Comparison of ENCODE assay signal across 8 cellular contexts in the genomic region with DNA sequence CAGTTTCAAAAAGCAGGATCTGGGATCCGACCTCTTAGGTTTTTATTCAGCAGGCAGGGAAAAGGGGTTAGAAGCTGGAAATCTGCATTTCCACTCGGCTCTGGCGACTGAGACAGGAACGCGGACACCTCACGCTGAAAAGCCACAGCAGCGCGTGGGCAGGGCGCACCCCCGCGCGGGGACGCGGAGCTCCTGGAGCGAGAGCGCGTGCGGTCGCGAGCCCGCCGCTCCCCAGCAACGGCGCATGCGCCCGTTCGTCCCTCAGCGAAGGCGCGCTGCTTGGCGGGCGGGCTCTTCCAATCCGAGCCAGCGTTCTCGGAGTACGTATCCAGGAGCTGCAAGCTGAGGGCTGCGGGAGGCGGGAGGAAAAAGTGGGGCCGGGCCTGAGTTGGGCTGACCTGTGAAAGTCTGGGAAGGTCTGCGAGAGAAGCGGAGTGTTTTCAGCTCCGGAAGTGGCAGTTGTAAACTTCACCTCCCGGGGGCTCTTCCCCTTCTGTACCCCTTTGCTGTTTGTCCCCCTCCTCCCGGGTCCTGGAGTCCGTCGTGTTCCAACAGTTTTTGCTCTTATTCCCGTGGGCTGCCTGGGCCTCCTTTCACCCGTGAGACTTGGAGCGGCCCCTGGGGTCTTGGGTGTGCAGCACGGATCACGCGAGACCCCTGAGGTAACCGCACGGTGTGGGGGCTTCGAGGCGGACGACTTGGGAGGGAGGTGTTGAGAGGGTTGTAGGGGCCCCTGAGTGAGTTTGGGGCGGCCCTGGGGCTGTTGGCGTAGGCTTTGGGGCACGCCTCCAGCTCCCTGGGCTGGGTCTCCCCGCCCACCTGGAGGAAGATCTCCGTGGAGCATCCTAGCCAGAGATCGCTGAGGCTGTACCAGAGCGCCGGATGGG. TPM values are rescaled to one million over a fixed set of nuclear protein-coding genes. Genes with fewer than 3 reads are reported as not detected.
DNase-seq lines count a peak whose midpoint lies in the region; ATAC-seq, FAIRE-seq and TF ChIP-seq lines count a peak whose summit lies in the region.

A gene (plus strand): TSS at position 403 of the 887 bp plus-strand sequence. CDS start 11,046 bp downstream, outside the sequence.

- intact Hi-C loops in Calu3 (cut with micrococcal nuclease; ENCODE audit: unreplicated experiment), result no loop called here

- H3K9me3 ChIP-seq in endocrine pancreas (ENCODE audit: control insufficient read depth, low read length) (no peaks in the 10 kb centered on the region), mesodermal cell (ENCODE audit: control insufficient read depth, low read length) (no peaks in the 10 kb centered on the region)

- H3K4me3 Mint-ChIP-seq in Calu3 (ENCODE audit: low read depth, unreplicated experiment), result peak within 1 kb of the TSS; percentile 94
- peak within 1 kb of the TSS; percentile 80 for H3K4me3 Mint-ChIP-seq in activated CD8-positive, alpha-beta memory T cell treated with anti-CD3 and anti-CD28 coated beads, Interleukin-2, amount 10 ng/mL, durations not matched to agents 7 days and 5 days

- CTCF ChIA-PET in Calu3 (lab: Charles Lee), result interaction anchor here (1.1 kb wide), 1 partner anchor 9 kb away, joined by 7 read pairs; no protein-coding TSS in a partner anchor
- CTCF ChIA-PET in activated CD8-positive, alpha-beta memory T cell treated with anti-CD3 and anti-CD28 coated beads, Interleukin-2, amount 10 ng/mL, durations not matched to agents 7 days and 5 days (lab: Charles Lee), result interaction anchor here (0.7 to 4.1 kb wide), 12 partner anchors 9 to 341 kb away, joined by 3 to 22 read pairs (median 4); a partner anchor contains a TSS

- H3K27ac Mint-ChIP-seq in Calu3 (ENCODE audit: unreplicated experiment), result peak within 1 kb of the TSS; percentile 69
- H3K27ac Mint-ChIP-seq in activated CD8-positive, alpha-beta memory T cell treated with anti-CD3 and anti-CD28 coated beads, Interleukin-2, amount 10 ng/mL, durations not matched to agents 7 days and 5 days, result peak within 1 kb of the TSS; percentile 87

- H3K4me1 ChIP-seq in endocrine pancreas (ENCODE audit: control insufficient read depth, insufficient read depth, low read length) (no peaks in the 10 kb centered on the region), mesodermal cell (ENCODE audit: control insufficient read depth, insufficient read depth, low read length, poor library complexity, severe bottlenecking) (peaks cover 4% of the 10 kb centered on the region)

- H3K4me3 ChIP-seq in endocrine pancreas (ENCODE audit: control insufficient read depth, insufficient read depth, low read length) (peak within 1 kb of the TSS; percentile 89), mesodermal cell (ENCODE audit: extremely low read depth, insufficient read depth, low read length, poor library complexity, severe bottlenecking) (peak within 1 kb of the TSS; percentile 73)

- peak; percentile 81 for ATAC-seq in GM21381 (IDR thresholded peaks at IDR 0.05; ENCODE audit: unreplicated experiment)
- peak; percentile 89 for ATAC-seq in activated CD8-positive, alpha-beta memory T cell treated with anti-CD3 and anti-CD28 coated beads, Interleukin-2, amount 10 ng/mL, durations not matched to agents 7 days and 5 days

- peak within 1 kb of the TSS; percentile 97 for H3K27ac ChIP-seq in mesodermal cell (ENCODE audit: low read depth, low read length, severe bottlenecking)

- H3K27me3 Mint-ChIP-seq in Calu3 (ENCODE audit: unreplicated experiment), result no peaks in the 10 kb centered on the region
- H3K27me3 Mint-ChIP-seq in activated CD8-positive, alpha-beta memory T cell treated with anti-CD3 and anti-CD28 coated beads, Interleukin-2, amount 10 ng/mL, durations not matched to agents 7 days and 5 days, result peaks cover 10% of the 10 kb centered on the region

- no peaks in the 10 kb centered on the region for H3K9me3 Mint-ChIP-seq in Calu3 (ENCODE audit: low read depth, unreplicated experiment)
- no peaks in the 10 kb centered on the region for H3K9me3 Mint-ChIP-seq in activated CD8-positive, alpha-beta memory T cell treated with anti-CD3 and anti-CD28 coated beads, Interleukin-2, amount 10 ng/mL, durations not matched to agents 7 days and 5 days (ENCODE audit: low read depth)

- no peak for TF ChIP-seq CTCF in Calu3 (IDR thresholded peaks at IDR 0.05; ENCODE audit: unreplicated experiment)

- no TSS peak for BruUV-seq in Calu3 (replicated peaks; lab: Mats Ljungman, UMichigan)

- H3K9ac ChIP-seq in endocrine pancreas (ENCODE audit: control insufficient read depth, insufficient read depth, low read length), result peak within 1 kb of the TSS; percentile 73

- FAIRE-seq in HTR-8/SVneo (lab: Jason Lieb, UNC), result no peak

- peaks cover 18% of the 10 kb centered on the region for H3K36me3 Mint-ChIP-seq in Calu3 (ENCODE audit: insufficient read depth, unreplicated experiment)
- H3K36me3 Mint-ChIP-seq in activated CD8-positive, alpha-beta memory T cell treated with anti-CD3 and anti-CD28 coated beads, Interleukin-2, amount 10 ng/mL, durations not matched to agents 7 days and 5 days, result no peaks in the 10 kb centered on the region

- H3K36me3 ChIP-seq in endocrine pancreas (ENCODE audit: control insufficient read depth, insufficient read depth, low read length) (no peaks in the 10 kb centered on the region), mesodermal cell (ENCODE audit: control insufficient read depth, insufficient read depth, low read length) (no peaks in the 10 kb centered on the region)

- peak; percentile 86 for DNase-seq in Calu3
- peak; percentile 90 for DNase-seq in HTR-8/SVneo (ENCODE audit: insufficient read length, low spot score)
- peak; percentile 77 for DNase-seq in NOMO-1 treated with DMSO at 0.1 percent for 48 hours (lab: John Stamatoyannopoulos, UW; ENCODE audit: unreplicated experiment)
- peak; percentile 91 for DNase-seq in activated CD8-positive, alpha-beta memory T cell treated with anti-CD3 and anti-CD28 coated beads, Interleukin-2, amount 10 ng/mL, durations not matched to agents 7 days and 5 days
- peak; percentile 64 for DNase-seq in stimulated activated CD8-positive, alpha-beta memory T cell treated with anti-CD3 and anti-CD28 coated beads, Interleukin-15, amount 100 ng/mL, for 24 hours (ENCODE audit: low read depth)

- H3K4me1 Mint-ChIP-seq in Calu3 (ENCODE audit: low read depth, unreplicated experiment), result peaks cover 9% of the 10 kb centered on the region
- peaks cover 16% of the 10 kb centered on the region for H3K4me1 Mint-ChIP-seq in activated CD8-positive, alpha-beta memory T cell treated with anti-CD3 and anti-CD28 coated beads, Interleukin-2, amount 10 ng/mL, durations not matched to agents 7 days and 5 days

- 0% methylated on average over 48 to 59 of the region's 65 CpGs for WGBS in mesodermal cell (ENCODE audit: insufficient coverage in 2 of 2), 2 experiments

- H3K27me3 ChIP-seq in endocrine pancreas (ENCODE audit: control insufficient read depth, insufficient read depth, low read length), result no peaks in the 10 kb centered on the region

RNA-seq across cellular contexts. Expression of the gene that starts here (rescaled TPM):
- 2.1 and 2.4 TPM in 2 replicates for total RNA-seq in Calu3 (2022)
- 1 to 10 TPM; 2.5 to 2.9 TPM for total RNA-seq in activated CD8-positive, alpha-beta memory T cell treated with anti-CD3 and anti-CD28 coated beads, Interleukin-2, amount 10 ng/mL, durations not matched to agents 7 days and 5 days
- 2.0 TPM for polyA plus RNA-seq in mesodermal cell (2013, experiment 1 of 2)
- polyA plus RNA-seq in mesodermal cell (2013, experiment 2 of 2), result 1.8 TPM

Comparison
In these comparisons a context has a peak if more than half of its experiments do, and no peak if none do; other contexts are left out.
1. Peak in every context shown above with its lines: DNase-seq, ATAC-seq, H3K4me3 ChIP-seq and H3K27ac ChIP-seq.